In genomic region chr17:50337956-50338355, GRCh38 we compare ENCODE assay signal across 20 cellular contexts. TPM values are rescaled to one million over a fixed set of nuclear protein-coding genes. Genes with fewer than 3 reads are reported as not detected.
DNase-seq lines count a peak whose midpoint lies in the region; ATAC-seq, FAIRE-seq and TF ChIP-seq lines count a peak whose summit lies in the region.
"Had no signal": no experiment of that assay in that cellular context is flagged by ENCODE, and none has a peak within 500 bp of the region (broad histone marks: within the 10 kb centered on the region; RNA-seq: fewer than 3 reads in every experiment).

No MANE protein-coding gene starts in this region.

- H3K36me3 ChIP-seq in bronchial epithelial cell (ENCODE audit: control insufficient read depth, insufficient read depth, low read length) = no peaks in the 10 kb centered on the region
- H3K36me3 ChIP-seq: neutrophil had no signal

- TF ChIP-seq CTCF in bronchial epithelial cell (IDR thresholded peaks at IDR 0.05; ENCODE audit: insufficient read depth, low read length, severe bottlenecking) = no peak

- no peak for ATAC-seq in HG03439 (IDR thresholded peaks at IDR 0.05; ENCODE audit: unreplicated experiment)

- DNase-seq in CMK (ENCODE audit: low read depth) = peak; percentile 78
- DNase-seq in HT1080 (ENCODE audit: low read depth) = peak; percentile 52
- DNase-seq in bronchial epithelial cell (ENCODE audit: low read depth) = peak; percentile 34
- DNase-seq in NCI-H82 (lab: John Stamatoyannopoulos, UW) = no peak
- DNase-seq in NCI-H1105 (lab: John Stamatoyannopoulos, UW) = no peak
- DNase-seq: activated gamma-delta T cell; amygdala; cortex of kidney; GM23248; NCI-H1092 treated with DMSO at 0.1 percent for 48 hours; NCI-H2029 treated with DMSO at 0.1 percent for 48 hours; NCI-H226; NCI-H774; OCI-M1; SIG-M5; small intestine; stimulated activated naive CD4-positive, alpha-beta T cell had no signal

- no peak overlapping the region for H3K4me3 ChIP-seq in bronchial epithelial cell (ENCODE audit: low read depth, low read length)
- H3K4me3 ChIP-seq: GM23248 had no signal

- H3K27me3 ChIP-seq in bronchial epithelial cell (ENCODE audit: control insufficient read depth, insufficient read depth, low read length) = no peaks in the 10 kb centered on the region

- FAIRE-seq in bronchial epithelial cell (lab: Jason Lieb, UNC) = no peak
- FAIRE-seq: small intestine, TTC549 had no signal

RNA-seq across cellular contexts. Expression of gene XYLT2, which starts 8.0 kb away (rescaled TPM):
- 50.5 and 53.4 TPM in 2 replicates for total RNA-seq in HT1080 (2014; rRNA removed; shearing (Covaris generic))
- 26.0 and 26.2 TPM in 2 replicates for polyA plus RNA-seq in HT1080 (2015; cell fraction: cytosol; rRNA removed)
- polyA plus RNA-seq in HT1080 (2015; cell fraction: nucleus; rRNA removed) = 76.7 and 84.5 TPM in 2 replicates
- total RNA-seq in bronchial epithelial cell = 19.5 and 26.6 TPM in 2 replicates

RNA-seq across cellular contexts. Expression of gene MRPL27, which starts 35.0 kb away (rescaled TPM):
- total RNA-seq in HT1080 (2014; rRNA removed; shearing (Covaris generic)) = 98.1 and 143 TPM in 2 replicates
- 102 and 111 TPM in 2 replicates for polyA plus RNA-seq in HT1080 (2015; cell fraction: cytosol; rRNA removed)
- polyA plus RNA-seq in HT1080 (2015; cell fraction: nucleus; rRNA removed) = 75.6 and 77.7 TPM in 2 replicates
- 92.6 and 117 TPM in 2 replicates for total RNA-seq in bronchial epithelial cell

RNA-seq across cellular contexts. Expression of gene EME1, which starts 35.1 kb away (rescaled TPM):
- 23.7 and 24.4 TPM in 2 replicates for total RNA-seq in HT1080 (2014; rRNA removed; shearing (Covaris generic))
- polyA plus RNA-seq in HT1080 (2015; cell fraction: cytosol; rRNA removed) = 11.8 and 12.5 TPM in 2 replicates
- 98.8 and 109 TPM in 2 replicates for polyA plus RNA-seq in HT1080 (2015; cell fraction: nucleus; rRNA removed)
- 0.13 and 0.53 TPM in 2 replicates for total RNA-seq in bronchial epithelial cell

RNA-seq across cellular contexts. Expression of gene LRRC59, which starts 59.4 kb away (rescaled TPM):
- 235 and 290 TPM in 2 replicates for total RNA-seq in HT1080 (2014; rRNA removed; shearing (Covaris generic))
- 161 and 169 TPM in 2 replicates for polyA plus RNA-seq in HT1080 (2015; cell fraction: cytosol; rRNA removed)
- polyA plus RNA-seq in HT1080 (2015; cell fraction: nucleus; rRNA removed) = 124 and 132 TPM in 2 replicates
- 235 and 279 TPM in 2 replicates for total RNA-seq in bronchial epithelial cell

Comparison
In these comparisons a context has a peak if more than half of its experiments do, and no peak if none do; other contexts are left out.
1. DNase-seq: peak in CMK (single experiment), HT1080 (single experiment) and bronchial epithelial cell (single experiment); none in NCI-H82 (single experiment) and NCI-H1105 (single experiment).
2. RNA of gene EME1, which starts 35.1 kb away (total RNA-seq): 23.7 to 24.4 TPM in HT1080; 0.13 to 0.53 TPM in bronchial epithelial cell; every median in the first group is over 10 times any median in the second.